In genomic region chr5:102080288-102080687, GRCh38 we compare ENCODE assay signal across 8 cellular contexts.
"Had no signal": no experiment of that assay in that cellular context is flagged by ENCODE, and none has a peak within 500 bp of the region (broad histone marks: within the 10 kb centered on the region; RNA-seq: fewer than 3 reads in every experiment).

No MANE protein-coding gene starts in this region.

- H3K9ac ChIP-seq: KMS-11 had no signal

- H3K27ac ChIP-seq: HL-60, KMS-11 had no signal

- DNase-seq: IMR-90, KBM-7, KG1 had no signal

- FAIRE-seq: HTR-8/SVneo, K562 had no signal

- H3K4me1 Mint-ChIP-seq: IgD-negative memory B cell had no signal

- ATAC-seq: K562 had no signal

- H3K4me2 ChIP-seq: KMS-11 had no signal

- H3K36me3 Mint-ChIP-seq: IgD-negative memory B cell had no signal

- H3K27ac Mint-ChIP-seq: IgD-negative memory B cell had no signal

- H3K27me3 Mint-ChIP-seq: IgD-negative memory B cell had no signal

- H3K4me3 ChIP-seq: K562 had no signal
